Comparison of ENCODE assay signal across 9 cellular contexts in the genomic region with DNA sequence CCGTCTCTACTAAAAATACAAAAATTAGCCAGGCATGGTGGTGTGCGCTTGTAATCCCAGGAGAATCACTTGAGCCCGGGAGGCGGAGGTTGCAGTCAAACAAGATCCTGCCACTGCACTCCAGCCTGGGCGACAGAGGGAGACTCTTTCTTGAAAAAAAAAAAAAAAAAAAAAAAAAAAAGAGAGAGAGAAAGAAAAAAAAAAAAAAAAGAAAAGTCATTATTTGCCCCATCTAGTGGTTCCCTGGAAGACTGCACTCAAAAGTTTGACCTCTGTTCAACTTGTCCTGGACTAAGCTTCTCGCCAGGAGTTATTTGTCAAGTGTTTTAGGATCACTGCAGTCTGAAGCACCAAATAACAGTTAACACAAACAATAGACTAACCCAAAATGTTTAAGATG. TPM values are rescaled to one million over a fixed set of nuclear protein-coding genes. Genes with fewer than 3 reads are reported as not detected.
DNase-seq lines count a peak whose midpoint lies in the region; ATAC-seq, FAIRE-seq and TF ChIP-seq lines count a peak whose summit lies in the region.
"Had no signal": no experiment of that assay in that cellular context is flagged by ENCODE, and none has a peak within 500 bp of the region (broad histone marks: within the 10 kb centered on the region; RNA-seq: fewer than 3 reads in every experiment).

No MANE protein-coding gene starts in this region.

- no peak overlapping the region for H3K4me2 ChIP-seq in keratinocyte (ENCODE audit: control insufficient read depth, extremely low read depth, insufficient read depth, low read depth, low read length)

- in situ Hi-C loops in Caki2 (cut with HindIII; ENCODE audit: low pct_unique_long_range_greater_than_20kb, low sequenced_read_pairs): no loop called here

- no peak overlapping the region for H3K4me3 ChIP-seq in HFF-Myc (replicated peaks; ENCODE audit: low read depth, low read length)
- H3K4me3 ChIP-seq in RWPE2 (ENCODE audit: severe bottlenecking): no peak overlapping the region
- no peak overlapping the region for H3K4me3 ChIP-seq in keratinocyte (ENCODE audit: control insufficient read depth in 2 of 3, extremely low read depth in 1 of 3, insufficient read depth in 2 of 3, low read depth in 1 of 3, low read length in 3 of 3)
- H3K4me3 ChIP-seq in tibial artery: no peak overlapping the region
- no peak overlapping the region for H3K4me3 ChIP-seq in ovary

- H3K27me3 ChIP-seq in RWPE2 (ENCODE audit: insufficient read depth, poor library complexity, severe bottlenecking) (no peaks in the 10 kb centered on the region), keratinocyte (ENCODE audit: control insufficient read depth, extremely low read depth, insufficient read depth, low read length) (no peaks in the 10 kb centered on the region), tibial artery (no peaks in the 10 kb centered on the region), ovary (no peaks in the 10 kb centered on the region)

- H3K4me1 ChIP-seq in RWPE2 (ENCODE audit: insufficient read depth, poor library complexity, severe bottlenecking) (no peaks in the 10 kb centered on the region), keratinocyte (ENCODE audit: control insufficient read depth, extremely low read depth, insufficient read depth, low read length) (peaks cover 15% of the 10 kb centered on the region), tibial artery (no peaks in the 10 kb centered on the region), ovary (ENCODE audit: insufficient read depth) (no peaks in the 10 kb centered on the region)

- H2AFZ ChIP-seq in keratinocyte (ENCODE audit: control insufficient read depth, low read length): no peak overlapping the region

- no peak for TF ChIP-seq EP300 in ovary (IDR thresholded peaks at IDR 0.05)

- peak; percentile 52 for DNase-seq in Caki2 (ENCODE audit: low read depth)
- no peak for DNase-seq in HFF-Myc (ENCODE audit: extremely low read depth, low read depth)
- DNase-seq in RWPE2 (ENCODE audit: low spot score): no peak
- no peak for DNase-seq in keratinocyte (ENCODE audit: low read depth, low spot score)
- no peak for DNase-seq in tibial artery
- no peak for DNase-seq in ovary

- peak; percentile 23 for FAIRE-seq in keratinocyte (lab: Jason Lieb, UNC)
- FAIRE-seq: colon had no signal

- H3K36me3 ChIP-seq in RWPE2 (ENCODE audit: low read depth) (no peaks in the 10 kb centered on the region), keratinocyte (ENCODE audit: control insufficient read depth in 2 of 2, extremely low read depth in 1 of 2, insufficient read depth in 2 of 2, low read length in 2 of 2) (no peaks in the 10 kb centered on the region), tibial artery (no peaks in the 10 kb centered on the region), ovary (no peaks in the 10 kb centered on the region)

- intact Hi-C loops in tibial artery (cut with DNase I; ENCODE audit: low total_unique reads): no loop called here
- intact Hi-C loops in ovary (cut with DNase I): no loop called here

- H4K20me1 ChIP-seq in keratinocyte (ENCODE audit: control insufficient read depth, extremely low read depth, insufficient read depth, low read length): no peaks in the 10 kb centered on the region

- no peak overlapping the region for H3K9ac ChIP-seq in keratinocyte (ENCODE audit: control insufficient read depth, extremely low read depth, insufficient read depth, low read length)

- H3K9me3 ChIP-seq in RWPE2 (ENCODE audit: severe bottlenecking): no peaks in the 10 kb centered on the region
- H3K9me3 ChIP-seq in keratinocyte (ENCODE audit: control insufficient read depth, low read depth, low read length): no peaks in the 10 kb centered on the region
- no peaks in the 10 kb centered on the region for H3K9me3 ChIP-seq in tibial artery
- no peaks in the 10 kb centered on the region for H3K9me3 ChIP-seq in ovary

- TF ChIP-seq POLR2A in ovary (IDR thresholded peaks at IDR 0.05): no peak

- TF ChIP-seq CTCF in HFF-Myc (IDR thresholded peaks at IDR 0.05; ENCODE audit: low read depth, low read length, missing control alignments) (peak; percentile 12), RWPE2 (IDR thresholded peaks at IDR 0.05; ENCODE audit: poor library complexity, severe bottlenecking) (peak; percentile 58), keratinocyte (optimal IDR thresholded peaks at IDR 0.05 in 1 of 3, IDR thresholded peaks at IDR 0.05 in 1 of 3, conservative IDR thresholded peaks at IDR 0.05 in 1 of 3; ENCODE audit: extremely low read depth in 1 of 3, insufficient read depth in 2 of 3, low read length in 3 of 3) (peak; percentile 31 to 45 (median 36)), tibial artery (IDR thresholded peaks at IDR 0.05) (no peak), ovary (IDR thresholded peaks at IDR 0.05) (no peak)

- H3K79me2 ChIP-seq in keratinocyte (ENCODE audit: control insufficient read depth, insufficient read depth, low read length): no peaks in the 10 kb centered on the region

- H3K9me1 ChIP-seq in keratinocyte (ENCODE audit: control insufficient read depth, extremely low read depth, insufficient read depth, low read length): no peaks in the 10 kb centered on the region

- WGBS in ovary, 3 donors: 60 to 61% (median 61%) methylated on average over 6 of the region's 6 CpGs

- ATAC-seq in RWPE2 (ENCODE audit: low read depth): no peak
- no peak for ATAC-seq in GM19467 (IDR thresholded peaks at IDR 0.05; ENCODE audit: unreplicated experiment)
- no peak for ATAC-seq in HG03095 (IDR thresholded peaks at IDR 0.05; ENCODE audit: unreplicated experiment)

- dilution Hi-C loops in keratinocyte (cut with MboI; ENCODE audit: extremely low pct_ligation_motif_present, low sequenced_read_pairs): no loop called here

- H3K27ac ChIP-seq in RWPE2 (ENCODE audit: poor library complexity, severe bottlenecking): no peak overlapping the region
- no peak overlapping the region for H3K27ac ChIP-seq in keratinocyte (ENCODE audit: control insufficient read depth, insufficient read depth, low read length)
- no peak overlapping the region for H3K27ac ChIP-seq in tibial artery
- H3K27ac ChIP-seq in ovary: no peak overlapping the region

RNA-seq across cellular contexts. Expression of a gene that starts 45.3 kb away (rescaled TPM):
- total RNA-seq in Caki2 (2014; rRNA removed; shearing (Covaris generic); ENCODE audit: low replicate concordance): not detected in 2 replicates
- 0.71 to 1.9 TPM (median 0.97 TPM) in 3 replicates for polyA plus RNA-seq in keratinocyte
- polyA plus RNA-seq in keratinocyte (2011; ENCODE audit: low read depth): 1.4 TPM
- polyA plus RNA-seq in keratinocyte (2011; cell fraction: cytosol; rRNA removed): 1.0 and 1.4 TPM in 2 replicates
- 3.0 and 3.5 TPM in 2 replicates for polyA plus RNA-seq in keratinocyte (2011; cell fraction: nucleus; rRNA removed)
- 0.61 and 1.1 TPM in 2 replicates for polyA plus RNA-seq in keratinocyte (2012; ENCODE audit: low replicate concordance)
- polyA minus RNA-seq in keratinocyte: 0.69 to 1.2 TPM (median 1.1 TPM) in 3 replicates
- 1.7 TPM for polyA minus RNA-seq in keratinocyte (2011; cell fraction: cytosol; rRNA and poly(A)+ RNA removed)
- polyA minus RNA-seq in keratinocyte (2011; cell fraction: nucleus; rRNA and poly(A)+ RNA removed): 6.7 and 7.6 TPM in 2 replicates
- total RNA-seq in ovary: 1 to 10 TPM; 1.1 to 6.1 (median 4.1) TPM
- 1 to 10 TPM in 1 of 2 donors, under 1 TPM in 1; 0.98 to 1.3 TPM for polyA plus RNA-seq in ovary

Comparison
In these comparisons a context has a peak if more than half of its experiments do, and no peak if none do; other contexts are left out.
1. CTCF ChIP-seq: peak in HFF-Myc (single experiment), RWPE2 (single experiment) and keratinocyte (3 of 3); none in tibial artery (0 of 2) and ovary (0 of 3).